In the genomic region with DNA sequence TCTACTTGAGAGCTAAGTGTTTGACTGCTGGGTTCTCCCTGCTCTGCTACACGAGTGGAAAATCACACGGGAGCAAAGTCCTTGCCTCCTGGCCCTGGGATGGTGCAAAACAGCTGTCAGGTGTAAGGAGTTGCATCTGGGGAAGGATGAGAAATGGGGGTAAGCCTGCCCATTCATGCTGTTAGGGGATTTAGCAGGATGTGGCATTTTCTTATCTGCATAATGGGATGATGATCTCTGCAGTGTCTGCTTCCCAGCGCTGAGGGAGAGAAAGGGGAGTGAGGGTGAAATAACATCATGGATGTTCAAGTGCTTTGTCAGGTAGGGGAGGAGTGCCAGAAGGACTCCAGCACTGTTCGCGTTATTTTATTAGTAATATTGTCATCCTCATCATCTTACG, we compare ENCODE assay signal across 19 cellular contexts.
DNase-seq lines count a peak whose midpoint lies in the region; ATAC-seq and TF ChIP-seq lines count a peak whose summit lies in the region.
"Had no signal": no experiment of that assay in that cellular context is flagged by ENCODE, and none has a peak within 500 bp of the region (broad histone marks: within the 10 kb centered on the region; RNA-seq: fewer than 3 reads in every experiment).

No MANE protein-coding gene starts in this region.

- TF ChIP-seq POLR2A in sigmoid colon (IDR thresholded peaks at IDR 0.05), result no peak

- TF ChIP-seq EP300 in sigmoid colon (IDR thresholded peaks at IDR 0.05), result no peak

- H3K36me3 ChIP-seq in sigmoid colon, result no peaks in the 10 kb centered on the region

- H3K27me3 ChIP-seq in sigmoid colon, result no peaks in the 10 kb centered on the region

- H3K4me1 Mint-ChIP-seq in activated CD8-positive, alpha-beta T cell treated with anti-CD3 and anti-CD28 coated beads for 36 hours (ENCODE audit: low read depth), result peaks cover 30% of the 10 kb centered on the region
- H3K4me1 Mint-ChIP-seq in activated CD8-positive, alpha-beta T cell treated with anti-CD3 and anti-CD28 coated beads, Interleukin-2, amount 10 ng/mL, durations not matched to agents 7 days and 5 days (ENCODE audit: low read depth), result peaks cover 19% of the 10 kb centered on the region
- H3K4me1 Mint-ChIP-seq in glutamatergic neuron (ENCODE audit: low read depth, unreplicated experiment), result peaks cover 8% of the 10 kb centered on the region

- peaks cover 2% of the 10 kb centered on the region for H3K27me3 Mint-ChIP-seq in activated CD8-positive, alpha-beta T cell treated with anti-CD3 and anti-CD28 coated beads for 36 hours
- no peaks in the 10 kb centered on the region for H3K27me3 Mint-ChIP-seq in activated CD8-positive, alpha-beta T cell treated with anti-CD3 and anti-CD28 coated beads, Interleukin-2, amount 10 ng/mL, durations not matched to agents 7 days and 5 days (ENCODE audit: low read depth)
- H3K27me3 Mint-ChIP-seq in glutamatergic neuron (ENCODE audit: unreplicated experiment), result peaks cover 4% of the 10 kb centered on the region

- no peaks in the 10 kb centered on the region for H3K4me1 ChIP-seq in sigmoid colon

- CTCF ChIA-PET in activated CD8-positive, alpha-beta T cell treated with anti-CD3 and anti-CD28 coated beads for 36 hours (lab: Charles Lee), result interaction anchor here (1.1 to 4.3 kb wide), 2 partner anchors 12 to 33 kb away, joined by 3 to 18 read pairs; no protein-coding TSS in a partner anchor
- CTCF ChIA-PET in activated CD8-positive, alpha-beta T cell treated with anti-CD3 and anti-CD28 coated beads, Interleukin-2, amount 10 ng/mL, durations not matched to agents 7 days and 5 days (lab: Charles Lee), result interaction anchor here (0.7 to 1.7 kb wide), 4 partner anchors 8 to 312 kb away, joined by 3 to 7 read pairs (median 4); a partner anchor contains a TSS

- no peaks in the 10 kb centered on the region for H3K36me3 Mint-ChIP-seq in activated CD8-positive, alpha-beta T cell treated with anti-CD3 and anti-CD28 coated beads for 36 hours (ENCODE audit: low read depth)
- no peaks in the 10 kb centered on the region for H3K36me3 Mint-ChIP-seq in activated CD8-positive, alpha-beta T cell treated with anti-CD3 and anti-CD28 coated beads, Interleukin-2, amount 10 ng/mL, durations not matched to agents 7 days and 5 days (ENCODE audit: low read depth)
- H3K36me3 Mint-ChIP-seq in glutamatergic neuron (ENCODE audit: unreplicated experiment), result no peaks in the 10 kb centered on the region

- no peak overlapping the region for H3K27ac ChIP-seq in sigmoid colon
- H3K27ac ChIP-seq: GM23248, KMS-11 had no signal

- no peak overlapping the region for H3K4me3 Mint-ChIP-seq in activated CD8-positive, alpha-beta T cell treated with anti-CD3 and anti-CD28 coated beads for 36 hours
- H3K4me3 Mint-ChIP-seq in activated CD8-positive, alpha-beta T cell treated with anti-CD3 and anti-CD28 coated beads, Interleukin-2, amount 10 ng/mL, durations not matched to agents 7 days and 5 days, result no peak overlapping the region
- H3K4me3 Mint-ChIP-seq in glutamatergic neuron (ENCODE audit: unreplicated experiment), result no peak overlapping the region

- no peaks in the 10 kb centered on the region for H3K9me3 ChIP-seq in sigmoid colon

- DNase-seq in activated CD8-positive, alpha-beta T cell treated with anti-CD3 and anti-CD28 coated beads for 36 hours, result no peak
- no peak for DNase-seq in activated CD8-positive, alpha-beta T cell treated with anti-CD3 and anti-CD28 coated beads, Interleukin-2, amount 10 ng/mL, durations not matched to agents 7 days and 5 days
- DNase-seq in Daoy (ENCODE audit: low read depth) (peak; percentile 8), NCI-H82 treated with DMSO at 0.1 percent for 48 hours (lab: John Stamatoyannopoulos, UW; ENCODE audit: unreplicated experiment) (peak; percentile 55), glutamatergic neuron (no peak), dedifferentiated amniotic fluid mesenchymal stem cell (ENCODE audit: extremely low spot score) (no peak), sigmoid colon (no peak)
- DNase-seq: C1 segment of cervical spinal cord, GF-D8, GM23248, NCI-H1092, NCI-H146, NCI-H2081 treated with DMSO at 0.1 percent for 48 hours, NCI-H226, NCI-H526 treated with DMSO at 0.1 percent for 48 hours, RPMI8226, SIG-M5 had no signal

- no peak for TF ChIP-seq CTCF in activated CD8-positive, alpha-beta T cell treated with anti-CD3 and anti-CD28 coated beads for 36 hours (IDR thresholded peaks at IDR 0.05)
- TF ChIP-seq CTCF in glutamatergic neuron (IDR thresholded peaks at IDR 0.05; ENCODE audit: partially characterized antibody, unreplicated experiment) (no peak), sigmoid colon (IDR thresholded peaks at IDR 0.05) (no peak)

- no peaks in the 10 kb centered on the region for H3K9me3 Mint-ChIP-seq in activated CD8-positive, alpha-beta T cell treated with anti-CD3 and anti-CD28 coated beads for 36 hours
- H3K9me3 Mint-ChIP-seq in activated CD8-positive, alpha-beta T cell treated with anti-CD3 and anti-CD28 coated beads, Interleukin-2, amount 10 ng/mL, durations not matched to agents 7 days and 5 days (ENCODE audit: insufficient read depth), result no peaks in the 10 kb centered on the region
- H3K9me3 Mint-ChIP-seq in glutamatergic neuron (ENCODE audit: unreplicated experiment), result no peaks in the 10 kb centered on the region

- no peak for ATAC-seq in activated CD8-positive, alpha-beta T cell treated with anti-CD3 and anti-CD28 coated beads for 36 hours
- ATAC-seq in activated CD8-positive, alpha-beta T cell treated with anti-CD3 and anti-CD28 coated beads, Interleukin-2, amount 10 ng/mL, durations not matched to agents 7 days and 5 days, result no peak
- ATAC-seq in HG03280 (IDR thresholded peaks at IDR 0.05; ENCODE audit: unreplicated experiment), result no peak

- intact Hi-C loops in activated CD8-positive, alpha-beta T cell treated with anti-CD3 and anti-CD28 coated beads for 36 hours (cut with micrococcal nuclease), result no loop called here
- intact Hi-C loops in sigmoid colon (cut with DNase I), result no loop called here

- POLR2A ChIA-PET in activated CD8-positive, alpha-beta T cell treated with anti-CD3 and anti-CD28 coated beads for 36 hours (lab: Charles Lee), result no interaction called here
- POLR2A ChIA-PET in activated CD8-positive, alpha-beta T cell treated with anti-CD3 and anti-CD28 coated beads, Interleukin-2, amount 10 ng/mL, durations not matched to agents 7 days and 5 days (lab: Charles Lee), result no interaction called here

- peak overlapping the region; percentile 41 for H3K27ac Mint-ChIP-seq in activated CD8-positive, alpha-beta T cell treated with anti-CD3 and anti-CD28 coated beads for 36 hours
- H3K27ac Mint-ChIP-seq in activated CD8-positive, alpha-beta T cell treated with anti-CD3 and anti-CD28 coated beads, Interleukin-2, amount 10 ng/mL, durations not matched to agents 7 days and 5 days, result no peak overlapping the region
- peak overlapping the region; percentile 48 for H3K27ac Mint-ChIP-seq in glutamatergic neuron (ENCODE audit: unreplicated experiment)

- WGBS in sigmoid colon, 2 donors, result 48 to 57% methylated on average over 6 of the region's 6 CpGs

- no peak overlapping the region for H3K4me3 ChIP-seq in sigmoid colon
- H3K4me3 ChIP-seq: GM23248 had no signal

Comparison
In these comparisons a context has a peak if more than half of its experiments do, and no peak if none do; other contexts are left out.
1. DNase-seq: peak in Daoy (single experiment) and NCI-H82 treated with DMSO at 0.1 percent for 48 hours (single experiment); none in activated CD8-positive, alpha-beta T cell treated with anti-CD3 and anti-CD28 coated beads for 36 hours (single experiment), activated CD8-positive, alpha-beta T cell treated with anti-CD3 and anti-CD28 coated beads, Interleukin-2, amount 10 ng/mL, durations not matched to agents 7 days and 5 days (single experiment), glutamatergic neuron (single experiment), dedifferentiated amniotic fluid mesenchymal stem cell (single experiment) and sigmoid colon (single experiment).